2 cellular contexts compared by ENCODE assay signal in the genomic region with DNA sequence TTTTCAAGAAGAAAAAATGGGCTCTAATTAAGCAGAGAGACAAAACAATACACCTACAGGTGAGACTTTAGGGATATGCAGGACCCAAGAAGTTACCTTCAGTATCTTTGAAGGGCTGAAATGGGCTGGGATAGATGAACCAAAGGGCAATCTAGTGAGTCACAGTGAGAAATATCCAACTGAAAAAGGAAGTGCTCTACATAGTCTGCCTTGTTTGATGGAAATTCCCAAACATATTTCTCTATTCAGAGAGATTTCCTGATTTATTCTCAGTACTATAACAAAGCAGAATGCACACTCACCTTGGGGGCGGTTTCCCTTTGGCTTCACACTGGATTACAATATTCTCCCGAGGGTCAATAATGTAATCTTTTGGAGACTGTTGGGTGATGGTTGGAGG.
TF ChIP-seq lines count a peak whose summit lies in the region.

No MANE protein-coding gene starts in this region.

TF ChIP-seq in A549, 52 proteins besides CTCF, POLR2A, EP300 and RAD21 (continued from another document):
- TF ChIP-seq, protein P1, sequence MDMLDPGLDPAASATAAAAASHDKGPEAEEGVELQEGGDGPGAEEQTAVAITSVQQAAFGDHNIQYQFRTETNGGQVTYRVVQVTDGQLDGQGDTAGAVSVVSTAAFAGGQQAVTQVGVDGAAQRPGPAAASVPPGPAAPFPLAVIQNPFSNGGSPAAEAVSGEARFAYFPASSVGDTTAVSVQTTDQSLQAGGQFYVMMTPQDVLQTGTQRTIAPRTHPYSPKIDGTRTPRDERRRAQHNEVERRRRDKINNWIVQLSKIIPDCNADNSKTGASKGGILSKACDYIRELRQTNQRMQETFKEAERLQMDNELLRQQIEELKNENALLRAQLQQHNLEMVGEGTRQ (IDR thresholded peaks at IDR 0.05) = no peak
TF ChIP-seq in A549: peak in this region for 2.

TF ChIP-seq in K562, 482 proteins besides CTCF, POLR2A, EP300 and RAD21 (continued from another document):
- TF ChIP-seq, protein P2, sequence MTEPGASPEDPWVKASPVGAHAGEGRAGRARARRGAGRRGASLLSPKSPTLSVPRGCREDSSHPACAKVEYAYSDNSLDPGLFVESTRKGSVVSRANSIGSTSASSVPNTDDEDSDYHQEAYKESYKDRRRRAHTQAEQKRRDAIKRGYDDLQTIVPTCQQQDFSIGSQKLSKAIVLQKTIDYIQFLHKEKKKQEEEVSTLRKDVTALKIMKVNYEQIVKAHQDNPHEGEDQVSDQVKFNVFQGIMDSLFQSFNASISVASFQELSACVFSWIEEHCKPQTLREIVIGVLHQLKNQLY (CRISPR knock-in tag; conservative IDR thresholded peaks at IDR 0.05) = no peak
